ENCODE assay signal across 9 cellular contexts in genomic region chr10:30027057-30028005, GRCh38. TPM values are rescaled to one million over a fixed set of nuclear protein-coding genes. Genes with fewer than 3 reads are reported as not detected.
A peak's percentile ranks its signal among the peaks of the same experiment; 100 is the strongest.
DNase-seq lines count a peak whose midpoint lies in the region; ATAC-seq, FAIRE-seq and TF ChIP-seq lines count a peak whose summit lies in the region.
"Had no signal": no experiment of that assay in that cellular context is flagged by ENCODE, and none has a peak within 500 bp of the region (broad histone marks: within the 10 kb centered on the region; RNA-seq: fewer than 3 reads in every experiment).

No MANE protein-coding gene starts in this region.

- no peak overlapping the region for H3K4ac ChIP-seq in H1 (replicated peaks; ENCODE audit: insufficient read length, low read depth, low read length)

- H4K8ac ChIP-seq in H1 (ENCODE audit: extremely low read depth, insufficient read depth, low read length), result peak overlapping the region; percentile 81; the same call in 1 of the 2 replicates

- CTCF ChIA-PET in GM10248 (lab: Yijun Ruan, JAX), result interaction anchor here (0.8 to 1.9 kb wide), 10 partner anchors 9 to 564 kb away, joined by 3 to 5 read pairs (median 3); no protein-coding TSS in a partner anchor
- CTCF ChIA-PET in H1 (lab: Charles Lee; ENCODE audit: partially characterized antibody), result interaction anchor here (0.8 to 7.1 kb wide), 13 partner anchors 9 to 291 kb away, joined by 3 to 38 read pairs (median 4); no protein-coding TSS in a partner anchor

- 84% methylated on average over 36 of the region's 42 CpGs; no CpG with 5 or more reads in 1 of the 2 experiments for WGBS in H1 (ENCODE audit: extremely low coverage in 1 of 2, insufficient coverage in 1 of 2, insufficient read length in 1 of 2, insufficient replicate concordance in 2 of 2, low coverage in 1 of 2, low lambda C conversion rate in 2 of 2, missing lambda C conversion rate in 1 of 2), 2 experiments

- 0 out of 2 replicates have a peak overlapping the region, but pooled peaks have one; percentile 61 for H2BK20ac ChIP-seq in H1 (ENCODE audit: low read length)

- H3K18ac ChIP-seq in H1 (ENCODE audit: extremely low read depth, low read length), result peak overlapping the region; percentile 60

- no peak overlapping the region for H3K4me2 ChIP-seq in H1 (ENCODE audit: insufficient read depth in 1 of 2, low read depth in 2 of 2, low read length in 2 of 2)

- H3K9me3 ChIP-seq in H1 (ENCODE audit: insufficient read depth in 2 of 2, low read depth in 1 of 2, low read length in 1 of 2), result no peaks in the 10 kb centered on the region
- H3K9me3 ChIP-seq: SJCRH30 had no signal

- no peaks in the 10 kb centered on the region for H3K79me1 ChIP-seq in H1 (ENCODE audit: low read depth, low read length)

- no peak overlapping the region for H2BK5ac ChIP-seq in H1 (ENCODE audit: low read depth, low read length)

- no peaks in the 10 kb centered on the region for H3K79me2 ChIP-seq in H1 (ENCODE audit: control insufficient read depth in 1 of 2, insufficient read depth in 2 of 2, low read length in 2 of 2)

- H4K91ac ChIP-seq in H1 (replicated peaks; ENCODE audit: insufficient read length, low read length), result peak overlapping the region; percentile 73

- no peak overlapping the region for H3K23ac ChIP-seq in H1 (ENCODE audit: insufficient read length)

- H3K36me3 ChIP-seq in H1 (ENCODE audit: control insufficient read depth in 2 of 4, insufficient read depth in 4 of 4, low read length in 3 of 4) (no peaks in the 10 kb centered on the region), rectal smooth muscle tissue (ENCODE audit: control insufficient read depth, insufficient read depth, low read length) (no peaks in the 10 kb centered on the region)
- H3K36me3 ChIP-seq: SJCRH30 had no signal

- H2AK5ac ChIP-seq in H1 (ENCODE audit: low read depth, low read length), result no peak overlapping the region

- H3K4me1 ChIP-seq in H1 (replicated peaks in 1 of 4; ENCODE audit: control insufficient read depth in 3 of 4, insufficient read depth in 4 of 4, low read length in 3 of 4) (peaks cover 0 to 5% (median 2%) of the 10 kb centered on the region in 4 experiments; a peak in 3 of 7 replicates), rectal smooth muscle tissue (ENCODE audit: control insufficient read depth, insufficient read depth, low read length) (peaks cover 36% of the 10 kb centered on the region)
- H3K4me1 ChIP-seq: SJCRH30 had no signal

- peak overlapping the region; percentile 13 for H2BK120ac ChIP-seq in H1 (replicated peaks; ENCODE audit: low read depth, low read length)

- no peaks in the 10 kb centered on the region; a peak in 2 of 7 replicates for H3K27me3 ChIP-seq in H1 (replicated peaks in 1 of 4; ENCODE audit: control insufficient read depth in 3 of 4, extremely low read depth in 1 of 4, insufficient read depth in 3 of 4, low read length in 3 of 4)
- no peaks in the 10 kb centered on the region for H3K27me3 ChIP-seq in rectal smooth muscle tissue (ENCODE audit: control insufficient read depth, insufficient read depth, low read length)
- H3K27me3 ChIP-seq: SJCRH30 had no signal

- H3K27ac ChIP-seq in H1 (ENCODE audit: low read depth, low read length), result no peak overlapping the region
- peak overlapping the region; percentile 85 for H3K27ac ChIP-seq in rectal smooth muscle tissue (ENCODE audit: low read depth, low read length)
- H3K27ac ChIP-seq: SJCRH30 had no signal

- peak overlapping the region; percentile 68; the same call in 1 of the 2 replicates for H2BK12ac ChIP-seq in H1 (ENCODE audit: low read depth, low read length)

- ATAC-seq in GM21576 (IDR thresholded peaks at IDR 0.05; ENCODE audit: unreplicated experiment), result peak; percentile 91

- H3K4me3 ChIP-seq in LNCaP clone FGC (ENCODE audit: low read depth, low read length) (no peak overlapping the region), H1 (ENCODE audit: extremely low read depth in 1 of 4, insufficient read depth in 2 of 4, low read depth in 3 of 4, low read length in 4 of 4) (no peak overlapping the region), rectal smooth muscle tissue (ENCODE audit: low read length) (peak overlapping the region; percentile 46)
- H3K4me3 ChIP-seq: SJCRH30 had no signal

- no peak overlapping the region for H3K56ac ChIP-seq in H1 (replicated peaks; ENCODE audit: insufficient read length, low read depth, low read length)

- H2BK15ac ChIP-seq in H1 (ENCODE audit: low read length), result peak overlapping the region; percentile 88

- no peaks in the 10 kb centered on the region for H4K20me1 ChIP-seq in H1 (replicated peaks in 1 of 2; ENCODE audit: control insufficient read depth in 1 of 2, insufficient read depth in 2 of 2, low read length in 2 of 2)

- H4K5ac ChIP-seq in H1 (ENCODE audit: insufficient read length, low read depth, low read length), result no peak overlapping the region

- TF ChIP-seq POLR2A in H1 (IDR thresholded peaks at IDR 0.05; ENCODE audit: control extremely low read depth in 1 of 2, low read depth in 2 of 2, low read length in 2 of 2), result no peak

- H3K9ac ChIP-seq in H1 (replicated peaks in 1 of 4; ENCODE audit: extremely low read depth in 1 of 4, low read depth in 3 of 4, low read length in 3 of 4) (no peak overlapping the region), rectal smooth muscle tissue (ENCODE audit: low read length) (no peak overlapping the region)

- H3K23me2 ChIP-seq in H1 (ENCODE audit: low read depth, low read length), result no peaks in the 10 kb centered on the region

- DNase-seq in GM10248 (ENCODE audit: extremely low spot score), result peak; percentile 59
- no peak for DNase-seq in LNCaP clone FGC (ENCODE audit: low read depth)
- DNase-seq in activated CD4-positive, alpha-beta T cell treated with anti-CD3 and anti-CD28 coated beads, Interleukin-2, amount 50 U/mL, for 48 hours, result peak; percentile 82 to 88
- peak; percentile 21 to 68 for DNase-seq in H1 (ENCODE audit: low read depth in 1 of 2, low spot score in 2 of 2)
- DNase-seq in NCI-H1694 treated with DMSO at 0.1 percent for 48 hours (lab: John Stamatoyannopoulos, UW), result no peak
- DNase-seq in frontal cortex (ENCODE audit: low spot score in 2 of 2), result no peak

- peak; percentile 45 to 59 for TF ChIP-seq RAD21 in H1 (IDR thresholded peaks at IDR 0.05 in 1 of 2, conservative IDR thresholded peaks at IDR 0.05 in 1 of 2; ENCODE audit: low read depth in 2 of 2, low read length in 2 of 2)

- TF ChIP-seq CTCF in GM10248 (IDR thresholded peaks at IDR 0.05; ENCODE audit: control extremely low read depth, extremely low read depth, low read depth, missing control alignments) (peak; percentile 20), LNCaP clone FGC (IDR thresholded peaks at IDR 0.05; ENCODE audit: control insufficient read depth, extremely low read depth, insufficient read depth) (0 out of 2 replicates have a peak, but pooled peaks have one; percentile 11), H1 (IDR thresholded peaks at IDR 0.05; ENCODE audit: control extremely low read depth in 1 of 3, insufficient read depth in 1 of 3, low read depth in 1 of 3, low read length in 3 of 3) (peak; percentile 55 to 65 (median 65))

- 0 out of 2 replicates have a peak overlapping the region, but pooled peaks have one; percentile 65 for H2AFZ ChIP-seq in H1 (ENCODE audit: low read length)

- H3K14ac ChIP-seq in H1 (ENCODE audit: insufficient read length), result no peak overlapping the region

- POLR2A ChIA-PET in GM10248 (lab: Yijun Ruan, JAX), result no interaction called here
- POLR2A ChIA-PET in H1 (lab: Charles Lee; ENCODE audit: partially characterized antibody), result no interaction called here

- TF ChIP-seq EP300 in H1 (IDR thresholded peaks at IDR 0.05; ENCODE audit: borderline replicate concordance in 1 of 2, low read depth in 2 of 2, low read length in 2 of 2), result no peak

- peak; percentile 45 for FAIRE-seq in H1 (lab: Jason Lieb, UNC)
- FAIRE-seq in frontal cortex (lab: Jason Lieb, UNC), result no peak

TF ChIP-seq in H1, 55 proteins besides CTCF, POLR2A, EP300 and RAD21:
- no peak for TF ChIP-seq RFX5 (IDR thresholded peaks at IDR 0.05; ENCODE audit: borderline replicate concordance, low read depth, low read length)
- peak; percentile 88 for TF ChIP-seq MAX (IDR thresholded peaks at IDR 0.05)
- no peak for TF ChIP-seq TCF12 (IDR thresholded peaks at IDR 0.05; ENCODE audit: low read depth, low read length)
- no peak for TF ChIP-seq TAF1 (IDR thresholded peaks at IDR 0.05; ENCODE audit: low read depth, low read length)
- TF ChIP-seq GABPA (IDR thresholded peaks at IDR 0.05; ENCODE audit: borderline replicate concordance, insufficient read depth, low read length), result no peak
- no peak for TF ChIP-seq CEBPB (IDR thresholded peaks at IDR 0.05; ENCODE audit: low read depth, low read length)
- no peak for TF ChIP-seq SRF (IDR thresholded peaks at IDR 0.05; ENCODE audit: low read depth, low read length)
- no peak for TF ChIP-seq CHD1 (IDR thresholded peaks at IDR 0.05; ENCODE audit: low read depth, low read length)
- TF ChIP-seq TAF7 (optimal IDR thresholded peaks at IDR 0.05; ENCODE audit: borderline replicate concordance, low read depth, low read length), result no peak
- TF ChIP-seq ZNF274 (IDR thresholded peaks at IDR 0.05; ENCODE audit: borderline replicate concordance, extremely low read depth, low read length), result no peak
- TF ChIP-seq MAFK (IDR thresholded peaks at IDR 0.05; ENCODE audit: low read depth, low read length), result no peak
- peak; percentile 55; the same call in 1 of the 2 replicates for TF ChIP-seq E2F6 (IDR thresholded peaks at IDR 0.05)
- no peak for TF ChIP-seq YY1 (IDR thresholded peaks at IDR 0.05; ENCODE audit: low read depth, low read length)

RNA-seq across cellular contexts. Expression of gene JCAD, which starts 32.1 kb away (rescaled TPM):
- total RNA-seq in H1 (2021; fragmentation: NEBNext Ultra II Directional; extraction: Animal tissue kit (Norgen Biotek cat#: 25700)), result 2.9 and 5.2 TPM in 2 replicates
- 0.56 and 0.75 TPM in 2 replicates for polyA plus RNA-seq in H1 (2011; rRNA removed)
- 1.0 TPM for polyA plus RNA-seq in H1 (2011; cell fraction: cytosol; rRNA removed)
- 0.93 TPM for polyA plus RNA-seq in H1 (2011; cell fraction: nucleus; rRNA removed)
- polyA plus RNA-seq in H1 (2012, experiment 1 of 2), result 1.6 to 2.3 TPM (median 1.7 TPM) in 4 replicates
- 0.31 TPM for polyA plus RNA-seq in H1 (2012, experiment 2 of 2)
- polyA plus RNA-seq in H1 (2013, experiment 1 of 2), result 1.1 TPM
- 1.3 TPM for polyA plus RNA-seq in H1 (2013, experiment 2 of 2)
- polyA minus RNA-seq in H1 (2011; rRNA and poly(A)+ RNA removed), result 2.3 and 2.6 TPM in 2 replicates
- 1.9 TPM for polyA minus RNA-seq in H1 (2011; cell fraction: cytosol; rRNA and poly(A)+ RNA removed)
- 1.5 TPM for polyA minus RNA-seq in H1 (2011; cell fraction: nucleus; rRNA and poly(A)+ RNA removed)
- 10.2 TPM for total RNA-seq in frontal cortex

Comparison
In these comparisons a context has a peak if more than half of its experiments do, and no peak if none do; other contexts are left out.
1. DNase-seq: peak in GM10248 (single experiment), activated CD4-positive, alpha-beta T cell treated with anti-CD3 and anti-CD28 coated beads, Interleukin-2, amount 50 U/mL, for 48 hours (2 of 2) and H1 (2 of 2); none in LNCaP clone FGC (single experiment), NCI-H1694 treated with DMSO at 0.1 percent for 48 hours (single experiment) and frontal cortex (0 of 2).
2. CTCF ChIP-seq: peak in every context shown above with its lines; median percentile 65 in H1; 20 in GM10248; 11 in LNCaP clone FGC.